8 cellular contexts compared by ENCODE assay signal in genomic region chr9:127937383-127938297, GRCh38. TPM values are rescaled to one million over a fixed set of nuclear protein-coding genes. Genes with fewer than 3 reads are reported as not detected.
A peak's percentile ranks its signal among the peaks of the same experiment; 100 is the strongest.
DNase-seq lines count a peak whose midpoint lies in the region; FAIRE-seq and TF ChIP-seq lines count a peak whose summit lies in the region.

DPM2 (minus strand) TSS chr9:127937854; CDS start chr9:127937820, 34 bp downstream.

- peak within 1 kb of the TSS; percentile 87 for H3K4me3 Mint-ChIP-seq in activated naive CD4-positive, alpha-beta T cell treated with anti-CD3 and anti-CD28 coated beads, Interleukin-2, amount 10 ng/mL, durations not matched to agents 7 days and 5 days

- no peaks in the 10 kb centered on the region for H3K9me3 Mint-ChIP-seq in activated naive CD4-positive, alpha-beta T cell treated with anti-CD3 and anti-CD28 coated beads, Interleukin-2, amount 10 ng/mL, durations not matched to agents 7 days and 5 days

- H3F3A ChIP-seq in Loucy (ENCODE audit: low read depth) (no peaks in the 10 kb centered on the region), SK-N-SH (replicated peaks; ENCODE audit: insufficient read depth) (no peaks in the 10 kb centered on the region)

- POLR2A ChIA-PET in SK-N-SH (lab: Yijun Ruan, JAX): no interaction called here

- CTCF ChIA-PET in SK-N-SH (lab: Yijun Ruan, JAX): interaction anchor here (0.6 to 10.3 kb wide), 7 partner anchors 17 to 356 kb away, joined by 3 to 219 read pairs (median 4); no protein-coding TSS in a partner anchor
- CTCF ChIA-PET in activated naive CD4-positive, alpha-beta T cell treated with anti-CD3 and anti-CD28 coated beads, Interleukin-2, amount 10 ng/mL, durations not matched to agents 7 days and 5 days (lab: Charles Lee): interaction anchor here (0.6 to 4.9 kb wide), 2 partner anchors 97 to 165 kb away, joined by 3 to 34 read pairs; no protein-coding TSS in a partner anchor

- no peak for TF ChIP-seq EP300 in SK-N-SH (IDR thresholded peaks at IDR 0.05; ENCODE audit: borderline replicate concordance in 1 of 2, low read depth in 1 of 2, low read length in 1 of 2)

- peaks cover 27% of the 10 kb centered on the region for H3K4me1 ChIP-seq in Loucy (ENCODE audit: insufficient read depth, low read length, poor library complexity, severe bottlenecking)
- peaks cover 12 to 44% of the 10 kb centered on the region in 2 experiments for H3K4me1 ChIP-seq in SK-N-SH (ENCODE audit: control insufficient read depth in 1 of 2, insufficient read depth in 2 of 2, low read depth in 1 of 2, low read length in 1 of 2)

- DNase-seq in ELR (ENCODE audit: low read depth): peak; percentile 92
- DNase-seq in H54 (ENCODE audit: insufficient read length, low spot score): peak; percentile 99
- DNase-seq in SK-N-SH: peak; percentile 93
- DNase-seq in activated naive CD4-positive, alpha-beta T cell treated with anti-CD3 and anti-CD28 coated beads, Interleukin-2, amount 10 ng/mL, durations not matched to agents 7 days and 5 days: peak; percentile 93
- DNase-seq in glomerular endothelial cell (ENCODE audit: extremely low read depth, low read depth, low spot score): no peak
- DNase-seq in nucleus accumbens (lab: John Stamatoyannopoulos, UW): peak in 53 of 56 donors; percentile 25 to 87 (median 66)
- DNase-seq in superior temporal gyrus (ENCODE audit: extremely low spot score): peak; percentile 90

- H3K4me1 Mint-ChIP-seq in activated naive CD4-positive, alpha-beta T cell treated with anti-CD3 and anti-CD28 coated beads, Interleukin-2, amount 10 ng/mL, durations not matched to agents 7 days and 5 days: peaks cover 55% of the 10 kb centered on the region

- H3K9me2 ChIP-seq in Loucy (replicated peaks; ENCODE audit: low read depth, low read length) (no peaks in the 10 kb centered on the region), SK-N-SH (no peaks in the 10 kb centered on the region)

- H3K36me3 ChIP-seq in Loucy (ENCODE audit: insufficient read depth, low read length) (peaks cover 12% of the 10 kb centered on the region; the same call in 1 of the 2 replicates), SK-N-SH (replicated peaks in 1 of 2; ENCODE audit: control insufficient read depth in 1 of 2, insufficient read depth in 2 of 2, low read length in 1 of 2) (peaks cover 3 to 30% of the 10 kb centered on the region in 2 experiments)

- peak within 1 kb of the TSS; percentile 71 to 77 for H3K27ac ChIP-seq in SK-N-SH (ENCODE audit: low read depth in 2 of 2, low read length in 1 of 2)

- peak within 1 kb of the TSS; percentile 66 for H2AFZ ChIP-seq in Loucy (ENCODE audit: low read length)
- H2AFZ ChIP-seq in SK-N-SH (ENCODE audit: low read depth): peak within 1 kb of the TSS; percentile 74; the same call in 1 of the 2 replicates

- no peaks in the 10 kb centered on the region for H3K27me3 ChIP-seq in Loucy (ENCODE audit: insufficient read depth, low read length, poor library complexity, severe bottlenecking)
- no peaks in the 10 kb centered on the region for H3K27me3 ChIP-seq in SK-N-SH (ENCODE audit: insufficient read depth)

- no peak for TF ChIP-seq RAD21 in SK-N-SH (IDR thresholded peaks at IDR 0.05; ENCODE audit: low read length)

- H3K79me2 ChIP-seq in Loucy (ENCODE audit: insufficient read depth, low read length): peaks cover 35% of the 10 kb centered on the region
- peaks cover 46% of the 10 kb centered on the region for H3K79me2 ChIP-seq in SK-N-SH (ENCODE audit: insufficient read depth)

- no peaks in the 10 kb centered on the region for H3K9me3 ChIP-seq in Loucy (ENCODE audit: insufficient read depth, low read depth, low read length)
- no peaks in the 10 kb centered on the region for H3K9me3 ChIP-seq in SK-N-SH

- H3K4me3 ChIP-seq in Loucy (ENCODE audit: low read length, poor library complexity, severe bottlenecking) (peak within 1 kb of the TSS; percentile 90), SK-N-SH (ENCODE audit: low read depth in 2 of 2, low read length in 1 of 2) (peak within 1 kb of the TSS; percentile 78 to 95)

- peak; percentile 78 for TF ChIP-seq POLR2A in H54 (IDR thresholded peaks at IDR 0.05; ENCODE audit: low read depth, low read length)

- H3K9ac ChIP-seq in Loucy (ENCODE audit: low read depth, low read length, poor library complexity, severe bottlenecking) (peak within 1 kb of the TSS; percentile 77), SK-N-SH (peak within 1 kb of the TSS; percentile 86)

- peaks cover 14% of the 10 kb centered on the region for H3K27me3 Mint-ChIP-seq in activated naive CD4-positive, alpha-beta T cell treated with anti-CD3 and anti-CD28 coated beads, Interleukin-2, amount 10 ng/mL, durations not matched to agents 7 days and 5 days

- H3K4me2 ChIP-seq in Loucy (ENCODE audit: low read depth, low read length, poor library complexity, severe bottlenecking) (peak within 1 kb of the TSS; percentile 83), SK-N-SH (peak within 1 kb of the TSS; percentile 91)

- peaks cover 18% of the 10 kb centered on the region for H4K20me1 ChIP-seq in Loucy (ENCODE audit: insufficient read depth, low read length, poor library complexity, severe bottlenecking)
- H4K20me1 ChIP-seq in SK-N-SH (ENCODE audit: insufficient read depth): 0 out of 2 replicates have a peak, but pooled peaks cover 6% of the 10 kb centered on the region

- no peak for TF ChIP-seq CTCF in Loucy (conservative IDR thresholded peaks at IDR 0.05; ENCODE audit: low read length)
- TF ChIP-seq CTCF in SK-N-SH (IDR thresholded peaks at IDR 0.05): no peak

- peak; percentile 71 for FAIRE-seq in H54 (lab: Jason Lieb, UNC)

- peaks cover 57% of the 10 kb centered on the region for H3K36me3 Mint-ChIP-seq in activated naive CD4-positive, alpha-beta T cell treated with anti-CD3 and anti-CD28 coated beads, Interleukin-2, amount 10 ng/mL, durations not matched to agents 7 days and 5 days

- H3K27ac Mint-ChIP-seq in activated naive CD4-positive, alpha-beta T cell treated with anti-CD3 and anti-CD28 coated beads, Interleukin-2, amount 10 ng/mL, durations not matched to agents 7 days and 5 days: peak within 1 kb of the TSS; percentile 91

- 18% methylated on average over 48 of the region's 61 CpGs for WGBS in SK-N-SH (ENCODE audit: low lambda C conversion rate)

TF ChIP-seq in SK-N-SH, 30 proteins besides CTCF, POLR2A, EP300 and RAD21 (continues in another document):
- TF ChIP-seq TEAD4 (IDR thresholded peaks at IDR 0.05; ENCODE audit: borderline replicate concordance, insufficient read depth): no peak
- peak; percentile 85 for TF ChIP-seq MAX (IDR thresholded peaks at IDR 0.05; ENCODE audit: low read depth)
- peak; percentile 81 for TF ChIP-seq CHD2 (IDR thresholded peaks at IDR 0.05; ENCODE audit: low read length, partially characterized antibody)
- TF ChIP-seq FOXJ3 (CRISPR knock-in tag; IDR thresholded peaks at IDR 0.05): no peak
- TF ChIP-seq PBX3 (IDR thresholded peaks at IDR 0.05): peak; percentile 49
- TF ChIP-seq RFX5 (IDR thresholded peaks at IDR 0.05; ENCODE audit: low read length): no peak
- peak; percentile 90 for TF ChIP-seq POLR2AphosphoS5 (IDR thresholded peaks at IDR 0.05; ENCODE audit: low read depth, low read length)
- peak; percentile 98 for TF ChIP-seq GABPA (IDR thresholded peaks at IDR 0.05; ENCODE audit: low read depth)
- no peak for TF ChIP-seq IRF3 (IDR thresholded peaks at IDR 0.05; ENCODE audit: low read depth, low read length)
- TF ChIP-seq YY1 (IDR thresholded peaks at IDR 0.05; ENCODE audit: low read depth): no peak
- TF ChIP-seq ELF1 (IDR thresholded peaks at IDR 0.05): peak; percentile 98
- no peak for TF ChIP-seq SIN3A (IDR thresholded peaks at IDR 0.05; ENCODE audit: borderline replicate concordance, low read depth, low read length)
- peak; percentile 51; the same call in 1 of the 2 replicates for TF ChIP-seq TAF1 (IDR thresholded peaks at IDR 0.05; ENCODE audit: borderline replicate concordance, low read depth, low read length)

RNA-seq across cellular contexts. Expression of gene DPM2, which starts in this region (rescaled TPM):
- 106 and 117 TPM in 2 replicates for polyA plus RNA-seq in SK-N-SH (2012; rRNA removed)
- polyA plus RNA-seq in SK-N-SH (2012; cell fraction: cytosol; rRNA removed): 54.1 and 69.2 TPM in 2 replicates
- polyA plus RNA-seq in SK-N-SH (2012; cell fraction: nucleus; rRNA removed): 90.7 and 100 TPM in 2 replicates
- total RNA-seq in glomerular endothelial cell: 19.7 and 28.6 TPM in 2 replicates
